In genomic region chr9:33787839-33788238, GRCh38 we compare ENCODE assay signal across 1 cellular context.
TF ChIP-seq lines count a peak whose summit lies in the region.

No MANE protein-coding gene starts in this region.

TF ChIP-seq in K562, 482 proteins besides CTCF, POLR2A, EP300 and RAD21:
- peak in 1 of 2 experiments; percentile 88; a peak in 1 of 4 replicates for TF ChIP-seq SRF (CRISPR knock-in tag; IDR thresholded peaks at IDR 0.05)
- no peak for TF ChIP-seq RHOXF2B (CRISPR knock-in tag; conservative IDR thresholded peaks at IDR 0.05)
